In genomic region chr7:98423043-98423442, GRCh38 we compare ENCODE assay signal across 12 cellular contexts.
DNase-seq lines count a peak whose midpoint lies in the region; ATAC-seq, FAIRE-seq and TF ChIP-seq lines count a peak whose summit lies in the region.
"Had no signal": no experiment of that assay in that cellular context is flagged by ENCODE, and none has a peak within 500 bp of the region (broad histone marks: within the 10 kb centered on the region; RNA-seq: fewer than 3 reads in every experiment).

No MANE protein-coding gene starts in this region.

- no peak for TF ChIP-seq RAD21 in Ishikawa (IDR thresholded peaks at IDR 0.05; ENCODE audit: low read depth)

- no peak overlapping the region for H3K4me3 ChIP-seq in fibroblast of mammary gland (ENCODE audit: control insufficient read depth, low read depth, low read length)

- no peak for TF ChIP-seq EP300 in Ishikawa (IDR thresholded peaks at IDR 0.05; ENCODE audit: borderline replicate concordance)

- no peak for ATAC-seq in GM18502 (IDR thresholded peaks at IDR 0.05; ENCODE audit: poor library complexity, unreplicated experiment)

- no peak for TF ChIP-seq CTCF in fibroblast of mammary gland (conservative IDR thresholded peaks at IDR 0.05; ENCODE audit: control insufficient read depth, insufficient read depth, low read depth, low read length)

- DNase-seq in NCI-H146 (lab: John Stamatoyannopoulos, UW) (peak; percentile 18), NCI-H146 treated with DMSO at 0.1 percent for 48 hours (lab: John Stamatoyannopoulos, UW; ENCODE audit: unreplicated experiment) (no peak), RCC 7860 (ENCODE audit: low spot score) (peak; percentile 45), fibroblast of mammary gland (ENCODE audit: low read depth) (peak; percentile 55)
- no peak for DNase-seq in activated CD4-positive, CD25-positive, alpha-beta regulatory T cell treated with anti-CD3 and anti-CD28 coated beads, Interleukin-2, amount 50 U/mL, for 72 hours
- no peak for DNase-seq in activated T-cell treated with anti-CD3 and anti-CD28 coated beads, Interleukin-2, amount 50 U/mL, for 1 hour
- DNase-seq: amygdala; effector memory CD4-positive, alpha-beta T cell; stimulated activated CD4-positive, alpha-beta T cell treated with anti-CD3 and anti-CD28 coated beads, Interleukin-4, amount 100 ng/mL, for 24 hours had no signal

- no peak for FAIRE-seq in RCC 7860 (lab: Jason Lieb, UNC)
- FAIRE-seq: TTC549 had no signal

TF ChIP-seq in Ishikawa, 13 proteins besides CTCF, POLR2A, EP300 and RAD21:
- peak; percentile 67 for TF ChIP-seq USF1 (IDR thresholded peaks at IDR 0.05)
- TF ChIP-seq TAF1 (IDR thresholded peaks at IDR 0.05; ENCODE audit: low read depth), result no peak

Comparison
In these comparisons a context has a peak if more than half of its experiments do, and no peak if none do; other contexts are left out.
1. DNase-seq: peak in NCI-H146 (single experiment), RCC 7860 (single experiment) and fibroblast of mammary gland (single experiment); none in NCI-H146 treated with DMSO at 0.1 percent for 48 hours (single experiment), activated CD4-positive, CD25-positive, alpha-beta regulatory T cell treated with anti-CD3 and anti-CD28 coated beads, Interleukin-2, amount 50 U/mL, for 72 hours (single experiment) and activated T-cell treated with anti-CD3 and anti-CD28 coated beads, Interleukin-2, amount 50 U/mL, for 1 hour (single experiment).